15 cellular contexts compared by ENCODE assay signal in genomic region chr10:36111676-36112075, GRCh38.
DNase-seq lines count a peak whose midpoint lies in the region; ATAC-seq and TF ChIP-seq lines count a peak whose summit lies in the region.
"Had no signal": no experiment of that assay in that cellular context is flagged by ENCODE, and none has a peak within 500 bp of the region (broad histone marks: within the 10 kb centered on the region; RNA-seq: fewer than 3 reads in every experiment).

No MANE protein-coding gene starts in this region.

- H3K9me3 ChIP-seq in endodermal cell (ENCODE audit: control insufficient read depth, low read length) (no peaks in the 10 kb centered on the region), GM23248 (ENCODE audit: low read depth) (no peaks in the 10 kb centered on the region)
- H3K9me3 ChIP-seq: A549, BE2C had no signal

- no peak overlapping the region for H2BK120ac ChIP-seq in mesendoderm (ENCODE audit: low read depth, low read length)

- WGBS in endodermal cell (ENCODE audit: insufficient coverage in 1 of 2, insufficient read length in 1 of 2), 2 experiments = 33% methylated on average over 2 of the region's 2 CpGs; no CpG with 5 or more reads in 1 of the 2 experiments
- WGBS in mesendoderm (ENCODE audit: extremely low coverage, insufficient coverage, low lambda C conversion rate) = no CpG with 5 or more reads among the region's 2 CpGs
- WGBS in GM23248 (ENCODE audit: low coverage in 1 of 2, low lambda C conversion rate in 2 of 2, missing lambda C conversion rate in 2 of 2), 2 experiments = 68 to 78% methylated on average over 2 of the region's 2 CpGs

- TF ChIP-seq CTCF in endodermal cell (conservative IDR thresholded peaks at IDR 0.05) (no peak), natural killer cell (IDR thresholded peaks at IDR 0.05) (no peak)

- no peak overlapping the region for H2AFZ ChIP-seq in GM23248

- no peak overlapping the region for H2BK15ac ChIP-seq in mesendoderm (replicated peaks; ENCODE audit: low read depth)

- ATAC-seq in left ventricle myocardium superior (peak; percentile 87), Right ventricle myocardium inferior (no peak), natural killer cell (no peak)
- ATAC-seq: A549, HepG2 had no signal

- no peak overlapping the region for H3K23ac ChIP-seq in mesendoderm (ENCODE audit: low read length)

- no peak overlapping the region for H3K9ac ChIP-seq in endodermal cell (ENCODE audit: extremely low read depth, low read length, poor library complexity, severe bottlenecking)
- no peak overlapping the region for H3K9ac ChIP-seq in mesendoderm (ENCODE audit: low read length)
- H3K9ac ChIP-seq in GM23248 = no peak overlapping the region

- H4K5ac ChIP-seq in mesendoderm (ENCODE audit: low read length) = no peak overlapping the region

- H3K27ac ChIP-seq in endodermal cell (ENCODE audit: low read depth, low read length) (no peak overlapping the region), mesendoderm (ENCODE audit: low read depth, low read length) (no peak overlapping the region), GM23248 (no peak overlapping the region)
- H3K27ac ChIP-seq: A549, C4-2B had no signal

- no peak overlapping the region for H4K8ac ChIP-seq in mesendoderm (ENCODE audit: low read depth, low read length)

- no peak overlapping the region for H3K56ac ChIP-seq in mesendoderm (ENCODE audit: low read length)

- H3K27me3 Mint-ChIP-seq in endodermal cell (ENCODE audit: insufficient read depth) = no peaks in the 10 kb centered on the region
- no peaks in the 10 kb centered on the region for H3K27me3 Mint-ChIP-seq in natural killer cell (ENCODE audit: low read depth in 2 of 2)
- H3K27me3 Mint-ChIP-seq: CD4-positive, alpha-beta memory T cell had no signal

- no peaks in the 10 kb centered on the region for H4K20me1 ChIP-seq in GM23248 (ENCODE audit: insufficient read depth)

- H3K18ac ChIP-seq in mesendoderm (ENCODE audit: low read length) = no peak overlapping the region

- no peaks in the 10 kb centered on the region for H3K79me1 ChIP-seq in mesendoderm (ENCODE audit: low read length)

- no peak overlapping the region for H3K4me3 Mint-ChIP-seq in endodermal cell
- no peak overlapping the region for H3K4me3 Mint-ChIP-seq in natural killer cell
- H3K4me3 Mint-ChIP-seq: CD4-positive, alpha-beta memory T cell had no signal

- H3K36me3 ChIP-seq in endodermal cell (ENCODE audit: control insufficient read depth, insufficient read depth, low read length) = no peaks in the 10 kb centered on the region
- H3K36me3 ChIP-seq in mesendoderm (ENCODE audit: control insufficient read depth, insufficient read depth, low read length) = no peaks in the 10 kb centered on the region
- H3K36me3 ChIP-seq in GM23248 (ENCODE audit: low read depth) = no peaks in the 10 kb centered on the region
- H3K36me3 ChIP-seq: BE2C had no signal

- no peak overlapping the region for H3K4ac ChIP-seq in mesendoderm (ENCODE audit: low read depth, low read length)

- H3K79me2 ChIP-seq in mesendoderm (ENCODE audit: control insufficient read depth, insufficient read depth, low read length) = no peaks in the 10 kb centered on the region
- H3K79me2 ChIP-seq in GM23248 (ENCODE audit: insufficient read depth) = no peaks in the 10 kb centered on the region

- no peaks in the 10 kb centered on the region for H3K36me3 Mint-ChIP-seq in endodermal cell (ENCODE audit: low read depth)
- H3K36me3 Mint-ChIP-seq in natural killer cell = no peaks in the 10 kb centered on the region
- H3K36me3 Mint-ChIP-seq: CD4-positive, alpha-beta memory T cell had no signal

- H3K9me2 ChIP-seq in GM23248 (ENCODE audit: insufficient read depth) = no peaks in the 10 kb centered on the region

- no peak for DNase-seq in left ventricle myocardium superior
- DNase-seq in Right ventricle myocardium inferior (ENCODE audit: missing footprints) = no peak
- DNase-seq in endodermal cell = peak; percentile 66
- DNase-seq in mesendoderm = peak; percentile 86
- DNase-seq in GM23248 = no peak
- no peak for DNase-seq in natural killer cell
- no peak for DNase-seq in 8988T
- DNase-seq: BE2C; CD4-positive, alpha-beta memory T cell; DMS79; EL; HCEC 1CT had no signal

- H3K4me3 ChIP-seq in endodermal cell (ENCODE audit: low read length) (no peak overlapping the region), mesendoderm (ENCODE audit: low read length) (no peak overlapping the region), GM23248 (no peak overlapping the region)
- H3K4me3 ChIP-seq: A549 had no signal

- H3K4me1 ChIP-seq in endodermal cell (ENCODE audit: control insufficient read depth, insufficient read depth, low read length) = peaks cover 10% of the 10 kb centered on the region
- H3K4me1 ChIP-seq in mesendoderm (ENCODE audit: control insufficient read depth, low read depth, low read length) = no peaks in the 10 kb centered on the region
- peaks cover 31% of the 10 kb centered on the region for H3K4me1 ChIP-seq in GM23248 (ENCODE audit: insufficient read depth)
- H3K4me1 ChIP-seq: BE2C had no signal

- H3F3A ChIP-seq in GM23248 (ENCODE audit: insufficient read depth) = peaks cover 4% of the 10 kb centered on the region; the same call in 1 of the 2 replicates

- no peak overlapping the region for H3K4me2 ChIP-seq in mesendoderm (ENCODE audit: low read length)
- H3K4me2 ChIP-seq in GM23248 (ENCODE audit: unreplicated experiment) = no peak overlapping the region
- H3K4me2 ChIP-seq: A549 had no signal

- no peak overlapping the region for H2AK5ac ChIP-seq in mesendoderm (ENCODE audit: low read length)

- no peak overlapping the region for H3K27ac Mint-ChIP-seq in endodermal cell
- H3K27ac Mint-ChIP-seq in natural killer cell = no peak overlapping the region
- H3K27ac Mint-ChIP-seq: CD4-positive, alpha-beta memory T cell had no signal

- intact Hi-C loops in left ventricle myocardium superior (cut with micrococcal nuclease) (no loop called here), Right ventricle myocardium inferior (cut with DNase I) (no loop called here), natural killer cell (cut with micrococcal nuclease) (no loop called here)

- H2BK5ac ChIP-seq in mesendoderm (ENCODE audit: low read length) = no peak overlapping the region

- peaks cover 3% of the 10 kb centered on the region for H3K9me3 Mint-ChIP-seq in endodermal cell
- H3K9me3 Mint-ChIP-seq in natural killer cell = peaks cover 2 to 9% of the 10 kb centered on the region in 2 donors

- H3K4me1 Mint-ChIP-seq in endodermal cell = peaks cover 24% of the 10 kb centered on the region
- no peaks in the 10 kb centered on the region for H3K4me1 Mint-ChIP-seq in natural killer cell
- H3K4me1 Mint-ChIP-seq: CD4-positive, alpha-beta memory T cell had no signal

- in situ Hi-C loops in GM23248 (cut with MboI) = no loop called here

- no peaks in the 10 kb centered on the region for H3K27me3 ChIP-seq in endodermal cell (ENCODE audit: control insufficient read depth, insufficient read depth, low read length, poor library complexity, severe bottlenecking)
- H3K27me3 ChIP-seq in mesendoderm (ENCODE audit: insufficient read depth, low read length, poor library complexity) = no peaks in the 10 kb centered on the region
- no peaks in the 10 kb centered on the region for H3K27me3 ChIP-seq in GM23248 (replicated peaks; ENCODE audit: insufficient read depth)
- H3K27me3 ChIP-seq: BE2C had no signal

Comparison
In these comparisons a context has a peak if more than half of its experiments do, and no peak if none do; other contexts are left out.
1. DNase-seq: peak in endodermal cell (single experiment) and mesendoderm (single experiment); none in left ventricle myocardium superior (single experiment), Right ventricle myocardium inferior (single experiment), GM23248 (single experiment), natural killer cell (single experiment) and 8988T (single experiment).